Comparison of ENCODE assay signal across 20 cellular contexts in genomic region chr4:124753941-124754581, GRCh38. TPM values are rescaled to one million over a fixed set of nuclear protein-coding genes. Genes with fewer than 3 reads are reported as not detected.
DNase-seq lines count a peak whose midpoint lies in the region; ATAC-seq and TF ChIP-seq lines count a peak whose summit lies in the region.
"Had no signal": no experiment of that assay in that cellular context is flagged by ENCODE, and none has a peak within 500 bp of the region (broad histone marks: within the 10 kb centered on the region; RNA-seq: fewer than 3 reads in every experiment).

No MANE protein-coding gene starts in this region.

- CTCF ChIA-PET in WTC11 (lab: Charles Lee), result no interaction called here

- TF ChIP-seq CTCF in lung (IDR thresholded peaks at IDR 0.05; ENCODE audit: control extremely low read depth, extremely low read depth), result no peak
- TF ChIP-seq CTCF in GM10266 (IDR thresholded peaks at IDR 0.05; ENCODE audit: control insufficient read depth, insufficient read depth, low read depth, missing control alignments), result no peak
- no peak for TF ChIP-seq CTCF in WTC11 (IDR thresholded peaks at IDR 0.05)

- H3K4me3 Mint-ChIP-seq in WTC11, result no peak overlapping the region
- H3K4me3 Mint-ChIP-seq: endodermal cell; mesothelial cell of epicardium; neural crest cell; stimulated activated effector memory CD8-positive, alpha-beta T cell treated with anti-CD3 and anti-CD28 coated beads, Interleukin-12 subunit alpha, Interleukin-12 subunit beta, amount 100 ng/mL, for 72 hours had no signal

- H3K4me1 Mint-ChIP-seq in WTC11, result no peaks in the 10 kb centered on the region
- H3K4me1 Mint-ChIP-seq: endodermal cell; neural crest cell; stimulated activated effector memory CD8-positive, alpha-beta T cell treated with anti-CD3 and anti-CD28 coated beads, Interleukin-12 subunit alpha, Interleukin-12 subunit beta, amount 100 ng/mL, for 72 hours had no signal

- no peaks in the 10 kb centered on the region for H3K36me3 Mint-ChIP-seq in WTC11
- H3K36me3 Mint-ChIP-seq: mesothelial cell of epicardium; stimulated activated effector memory CD8-positive, alpha-beta T cell treated with anti-CD3 and anti-CD28 coated beads, Interleukin-12 subunit alpha, Interleukin-12 subunit beta, amount 100 ng/mL, for 72 hours had no signal

- H3K36me3 ChIP-seq in lung (ENCODE audit: control insufficient read depth in 2 of 2, insufficient read depth in 2 of 2, low read length in 2 of 2), result no peaks in the 10 kb centered on the region
- H3K36me3 ChIP-seq: tibial artery had no signal

- no peaks in the 10 kb centered on the region for H3K27me3 ChIP-seq in lung (ENCODE audit: control insufficient read depth, insufficient read depth)
- H3K27me3 ChIP-seq: tibial artery had no signal

- WGBS in lung, 2 donors, result 67 to 79% methylated on average over 4 of the region's 4 CpGs

- DNase-seq in DMS153 (lab: John Stamatoyannopoulos, UW) (peak; percentile 73), NCI-H2029 (lab: John Stamatoyannopoulos, UW) (peak; percentile 79), SHP77 treated with DMSO at 0.1 percent for 48 hours (lab: John Stamatoyannopoulos, UW) (peak; percentile 76), lung (ENCODE audit: low spot score) (peak; percentile 62), GM10266 (ENCODE audit: extremely low spot score) (no peak), SK-N-DZ (ENCODE audit: low spot score) (no peak), HUDEP-2 (lab: John Stamatoyannopoulos, UW; ENCODE audit: unreplicated experiment in 76 of 76) (no peak), WTC11 (ENCODE audit: low spot score) (no peak)
- DNase-seq: activated CD4-positive, alpha-beta T cell treated with anti-CD3 and anti-CD28 coated beads, Interleukin-2, amount 50 U/mL, for 4 hours; activated naive CD4-positive, alpha-beta T cell treated with Interleukin-2 at 50 U/mL for 16 hours; aorta; endodermal cell; NCI-H2171; retina; T-helper 1 cell; tibial artery had no signal

- ATAC-seq in lung (ENCODE audit: insufficient read depth, low FRiP score), result peak; percentile 27
- ATAC-seq in WTC11, result no peak
- ATAC-seq: stimulated activated effector memory CD8-positive, alpha-beta T cell treated with anti-CD3 and anti-CD28 coated beads, Interleukin-12 subunit alpha, Interleukin-12 subunit beta, amount 100 ng/mL, for 72 hours had no signal

- no peak overlapping the region for H3K27ac Mint-ChIP-seq in WTC11
- H3K27ac Mint-ChIP-seq: endodermal cell; mesothelial cell of epicardium; stimulated activated effector memory CD8-positive, alpha-beta T cell treated with anti-CD3 and anti-CD28 coated beads, Interleukin-12 subunit alpha, Interleukin-12 subunit beta, amount 100 ng/mL, for 72 hours had no signal

- H3K4me3 ChIP-seq in lung, result no peak overlapping the region
- H3K4me3 ChIP-seq: tibial artery had no signal

- H3K9me3 ChIP-seq in lung (ENCODE audit: control insufficient read depth in 2 of 2, insufficient read depth in 1 of 2, low read length in 1 of 2), result no peaks in the 10 kb centered on the region
- H3K9me3 ChIP-seq: tibial artery had no signal

- peaks cover 3% of the 10 kb centered on the region; the same call in 1 of the 2 replicates for H3K9me3 Mint-ChIP-seq in WTC11
- H3K9me3 Mint-ChIP-seq: endodermal cell; mesothelial cell of epicardium; stimulated activated effector memory CD8-positive, alpha-beta T cell treated with anti-CD3 and anti-CD28 coated beads, Interleukin-12 subunit alpha, Interleukin-12 subunit beta, amount 100 ng/mL, for 72 hours had no signal

- POLR2A ChIA-PET in WTC11 (lab: Charles Lee), result no interaction called here

- peaks cover 0 to 2% of the 10 kb centered on the region in 2 donors for H3K4me1 ChIP-seq in lung (ENCODE audit: control insufficient read depth in 2 of 2, insufficient read depth in 2 of 2, low read length in 2 of 2)
- H3K4me1 ChIP-seq: tibial artery had no signal

- H3K27ac ChIP-seq in lung (ENCODE audit: low read depth in 1 of 2, low read length in 1 of 2), result no peak overlapping the region
- H3K27ac ChIP-seq: tibial artery, VCaP had no signal

- peaks cover 36% of the 10 kb centered on the region for H3K27me3 Mint-ChIP-seq in WTC11 (ENCODE audit: low read depth)

TF ChIP-seq in WTC11, 78 proteins besides CTCF, POLR2A, EP300 and RAD21:
- TF ChIP-seq ATF3 (CRISPR knock-in tag; conservative IDR thresholded peaks at IDR 0.05), result no peak
- no peak for TF ChIP-seq ZNF219 (CRISPR knock-in tag; IDR thresholded peaks at IDR 0.05; ENCODE audit: borderline replicate concordance)
- no peak for TF ChIP-seq AR (CRISPR knock-in tag; IDR thresholded peaks at IDR 0.05)
- no peak for TF ChIP-seq ZNF423 (CRISPR knock-in tag; IDR thresholded peaks at IDR 0.05)
- no peak for TF ChIP-seq ZMAT4 (CRISPR knock-in tag; IDR thresholded peaks at IDR 0.05)
- no peak for TF ChIP-seq ATF1 (CRISPR knock-in tag; IDR thresholded peaks at IDR 0.05)
- no peak for TF ChIP-seq NR2C2 (CRISPR knock-in tag; IDR thresholded peaks at IDR 0.05)

RNA-seq across cellular contexts. Expression of gene ANKRD50, which starts 41.5 kb away (rescaled TPM):
- total RNA-seq in lung, result 100 to 1,000 TPM in 1 of 2 donors, 10 to 100 TPM in 1; 16.7 to 137 TPM
- polyA plus RNA-seq in lung, result 1 to 10 TPM; 4.0 to 6.5 TPM
- 5.4 and 5.8 TPM in 2 replicates for polyA plus RNA-seq in SK-N-DZ (2014; cell fraction: cytosol; rRNA removed)
- 3.9 and 4.1 TPM in 2 replicates for polyA plus RNA-seq in SK-N-DZ (2014; cell fraction: nucleus; rRNA removed)
- total RNA-seq in WTC11 (2021), result 17.3 to 18.4 TPM (median 18.1 TPM) in 3 replicates

Comparison
In these comparisons a context has a peak if more than half of its experiments do, and no peak if none do; other contexts are left out.
1. DNase-seq: peak in DMS153 (single experiment), NCI-H2029 (single experiment), SHP77 treated with DMSO at 0.1 percent for 48 hours (single experiment) and lung (single experiment); none in GM10266 (single experiment), SK-N-DZ (single experiment), HUDEP-2 (0 of 76) and WTC11 (single experiment).